In genomic region chr7:81004098-81004497, GRCh38 we compare ENCODE assay signal across 1 cellular context.
TF ChIP-seq lines count a peak whose summit lies in the region.

No MANE protein-coding gene starts in this region.

TF ChIP-seq in SK-N-SH treated with all-trans-retinoic acid at 6 μM for 48 hours, 23 proteins besides CTCF, POLR2A, EP300 and RAD21 (continued from another document):
- TF ChIP-seq CSRNP3 (CRISPR knock-in tag; IDR thresholded peaks at IDR 0.05) (no peak), ISL1 (CRISPR knock-in tag; IDR thresholded peaks at IDR 0.05) (no peak), OSR1 (CRISPR knock-in tag; IDR thresholded peaks at IDR 0.05) (no peak), PPARA (CRISPR knock-in tag; IDR thresholded peaks at IDR 0.05; ENCODE audit: borderline replicate concordance) (no peak)
TF ChIP-seq in SK-N-SH treated with all-trans-retinoic acid at 6 μM for 48 hours: peak in this region for 0.
